Comparison of ENCODE assay signal across 4 cellular contexts in the genomic region with DNA sequence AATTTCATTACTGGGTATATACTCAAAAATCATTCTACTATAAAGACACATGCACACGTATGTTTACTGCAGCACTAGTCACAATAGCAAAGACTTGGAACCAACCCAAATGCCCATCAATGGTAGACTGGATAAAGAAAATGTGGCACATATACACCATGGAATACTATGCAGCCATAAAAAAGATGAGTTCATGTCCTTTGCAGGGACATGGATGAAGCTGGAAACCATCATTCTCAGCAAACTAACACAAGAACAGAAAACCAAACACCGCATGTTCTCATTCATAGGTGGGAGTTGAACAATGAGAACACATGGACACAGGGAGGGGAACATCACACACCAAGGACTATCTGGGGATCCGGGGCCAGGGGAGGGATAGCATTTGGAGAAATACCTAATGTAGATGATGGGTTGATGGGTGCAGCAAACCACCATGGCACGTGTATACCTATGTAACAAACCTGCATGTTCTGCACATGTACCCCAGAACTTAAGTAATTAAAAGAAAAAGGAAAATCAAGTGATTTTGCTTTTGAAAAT. TPM values are rescaled to one million over a fixed set of nuclear protein-coding genes. Genes with fewer than 3 reads are reported as not detected.
"Had no signal": no experiment of that assay in that cellular context is flagged by ENCODE, and none has a peak within 500 bp of the region (broad histone marks: within the 10 kb centered on the region; RNA-seq: fewer than 3 reads in every experiment).

No MANE protein-coding gene starts in this region.

RNA-seq across cellular contexts. Expression of a gene that starts 0.6 kb away (rescaled TPM):
- total RNA-seq: endodermal cell, glomerular endothelial cell, smooth muscle cell, urinary bladder had no signal
